In genomic region chr1:6624712-6625578, GRCh38 we compare ENCODE assay signal across 8 cellular contexts. TPM values are rescaled to one million over a fixed set of nuclear protein-coding genes. Genes with fewer than 3 reads are reported as not detected.
DNase-seq lines count a peak whose midpoint lies in the region; ATAC-seq, FAIRE-seq and TF ChIP-seq lines count a peak whose summit lies in the region.

THAP3 (plus strand) TSS chr1:6624868; CDS start chr1:6625219, 351 bp downstream.

- H3K36me3 ChIP-seq in PC-3 (ENCODE audit: low read depth, low read length) (peaks cover 39% of the 10 kb centered on the region), esophagus muscularis mucosa (peaks cover 42 to 72% (median 60%) of the 10 kb centered on the region in 4 donors)

- H3K36me3 Mint-ChIP-seq in Calu3 (ENCODE audit: insufficient read depth, unreplicated experiment) = peaks cover 42% of the 10 kb centered on the region
- H3K36me3 Mint-ChIP-seq in activated T-cell treated with anti-CD3 and anti-CD28 coated beads, Interleukin-2, amount 50 U/mL, for 4 hours (ENCODE audit: insufficient read depth) = peaks cover 22% of the 10 kb centered on the region

- WGBS in esophagus muscularis mucosa = 2% methylated on average over 17 of the region's 73 CpGs

- no peak for TF ChIP-seq EP300 in esophagus muscularis mucosa (IDR thresholded peaks at IDR 0.05)

- peak within 1 kb of the TSS; percentile 59 for H2AFZ ChIP-seq in PC-3 (ENCODE audit: low read length)

- H4K20me1 ChIP-seq in PC-3 (ENCODE audit: low read length) = 0 out of 2 replicates have a peak, but pooled peaks cover 3% of the 10 kb centered on the region

- no peaks in the 10 kb centered on the region for H3K27me3 Mint-ChIP-seq in Calu3 (ENCODE audit: unreplicated experiment)
- no peaks in the 10 kb centered on the region for H3K27me3 Mint-ChIP-seq in activated T-cell treated with anti-CD3 and anti-CD28 coated beads, Interleukin-2, amount 50 U/mL, for 4 hours (ENCODE audit: low read depth)

- H3K27me3 ChIP-seq in PC-3 (ENCODE audit: low read length) (no peaks in the 10 kb centered on the region), esophagus muscularis mucosa (no peaks in the 10 kb centered on the region)

- H3K4me1 ChIP-seq in PC-3 (ENCODE audit: insufficient read depth, low read length) (peaks cover 13% of the 10 kb centered on the region), esophagus muscularis mucosa (peaks cover 17 to 64% (median 49%) of the 10 kb centered on the region in 4 donors)

- peak within 1 kb of the TSS; percentile 63 for H3K27ac Mint-ChIP-seq in Calu3 (ENCODE audit: unreplicated experiment)

- peaks cover 44% of the 10 kb centered on the region for H3K79me2 ChIP-seq in PC-3 (ENCODE audit: low read length)

- DNase-seq in Calu3 (peak; percentile 82), HTR-8/SVneo (ENCODE audit: insufficient read length, low spot score) (peak; percentile 86), PC-3 (peak; percentile 86), esophagus muscularis mucosa (ENCODE audit: extremely low spot score) (peak; percentile 97), myocyte (ENCODE audit: low read depth) (peak; percentile 93)
- DNase-seq in activated T-cell treated with anti-CD3 and anti-CD28 coated beads, Interleukin-2, amount 50 U/mL, for 4 hours = peak; percentile 91
- peak; percentile 75 to 76 for DNase-seq in stimulated activated CD8-positive, alpha-beta memory T cell treated with anti-CD3 and anti-CD28 coated beads, Interleukin-7, amount 100 ng/mL, for 48 hours (ENCODE audit: extremely low read depth in 1 of 2, low read depth in 1 of 2)

- no TSS peak for BruUV-seq in Calu3 (replicated peaks; lab: Mats Ljungman, UMichigan)
- no TSS peak for BruUV-seq in PC-3 (replicated peaks; lab: Mats Ljungman, UMichigan)

- POLR2A ChIA-PET in PC-3 (lab: Charles Lee; ENCODE audit: unreplicated experiment) = interaction anchor here (0.6 to 0.7 kb wide), 3 partner anchors 9 to 25 kb away, joined by 3 to 6 read pairs (median 3); no protein-coding TSS in a partner anchor

- intact Hi-C loops in Calu3 (cut with micrococcal nuclease; ENCODE audit: unreplicated experiment) = no loop called here
- intact Hi-C loops in PC-3 (cut with micrococcal nuclease) = loop anchor here (1.0 to 5.0 kb wide), 3 partner anchors 12 to 138 kb away; partner anchors contain the start of gene PHF13
- intact Hi-C loops in esophagus muscularis mucosa (cut with DNase I) = loop anchor here (5.0 kb wide), 1 partner anchor 48 kb away; the partner anchor contains the start of gene ZBTB48

- peak; percentile 72 for ATAC-seq in GM19468 (IDR thresholded peaks at IDR 0.05; ENCODE audit: extremely low read depth, unreplicated experiment)
- peak; percentile 84 for ATAC-seq in PC-3
- ATAC-seq in activated T-cell treated with anti-CD3 and anti-CD28 coated beads, Interleukin-2, amount 50 U/mL, for 4 hours = peak; percentile 98

- no peaks in the 10 kb centered on the region for H3K9me2 ChIP-seq in PC-3 (replicated peaks; ENCODE audit: low read length)

- H3K4me3 Mint-ChIP-seq in Calu3 (ENCODE audit: low read depth, unreplicated experiment) = peak within 1 kb of the TSS; percentile 77
- H3K4me3 Mint-ChIP-seq in activated T-cell treated with anti-CD3 and anti-CD28 coated beads, Interleukin-2, amount 50 U/mL, for 4 hours = peak within 1 kb of the TSS; percentile 90

- peak within 1 kb of the TSS; percentile 85 for H3K9ac ChIP-seq in PC-3 (ENCODE audit: low read length)

- no peaks in the 10 kb centered on the region for H3K9me3 Mint-ChIP-seq in Calu3 (ENCODE audit: low read depth, unreplicated experiment)
- no peaks in the 10 kb centered on the region for H3K9me3 Mint-ChIP-seq in activated T-cell treated with anti-CD3 and anti-CD28 coated beads, Interleukin-2, amount 50 U/mL, for 4 hours

- H3K4me2 ChIP-seq in PC-3 (ENCODE audit: low read length) = peak within 1 kb of the TSS; percentile 77

- FAIRE-seq in HTR-8/SVneo (lab: Jason Lieb, UNC) = peak; percentile 96

- H3K4me3 ChIP-seq in PC-3 (ENCODE audit: low read length) = peak within 1 kb of the TSS; percentile 89
- H3K4me3 ChIP-seq in esophagus muscularis mucosa = peak within 1 kb of the TSS; percentile 76 to 99 (median 84)

- no peak for TF ChIP-seq CTCF in Calu3 (IDR thresholded peaks at IDR 0.05; ENCODE audit: unreplicated experiment)
- no peak for TF ChIP-seq CTCF in PC-3 (conservative IDR thresholded peaks at IDR 0.05; ENCODE audit: low read depth, low read length)
- no peak for TF ChIP-seq CTCF in esophagus muscularis mucosa (IDR thresholded peaks at IDR 0.05)

- H3K9me3 ChIP-seq in PC-3 (ENCODE audit: low read length) (no peaks in the 10 kb centered on the region), esophagus muscularis mucosa (no peaks in the 10 kb centered on the region)

- TF ChIP-seq POLR2A in esophagus muscularis mucosa (IDR thresholded peaks at IDR 0.05; ENCODE audit: low read depth) = no peak

- H3K27ac ChIP-seq in PC-3 (ENCODE audit: low read length) = peak within 1 kb of the TSS; percentile 8
- peak within 1 kb of the TSS; percentile 84 to 92 (median 91) for H3K27ac ChIP-seq in esophagus muscularis mucosa (replicated peaks in 1 of 4)

- H3K4me1 Mint-ChIP-seq in Calu3 (ENCODE audit: low read depth, unreplicated experiment) = no peaks in the 10 kb centered on the region
- H3K4me1 Mint-ChIP-seq in activated T-cell treated with anti-CD3 and anti-CD28 coated beads, Interleukin-2, amount 50 U/mL, for 4 hours (ENCODE audit: low read depth) = peaks cover 25% of the 10 kb centered on the region

- H3F3A ChIP-seq in PC-3 (ENCODE audit: low read length, unreplicated experiment) = peaks cover 5% of the 10 kb centered on the region

- CTCF ChIA-PET in Calu3 (lab: Charles Lee) (no interaction called here), PC-3 (lab: Charles Lee) (interaction anchor here (0.7 kb wide), 1 partner anchor 21 kb away, joined by 7 read pairs; no protein-coding TSS in a partner anchor)

RNA-seq across cellular contexts. Expression of gene THAP3, which starts in this region (rescaled TPM):
- 11.4 and 11.5 TPM in 2 replicates for total RNA-seq in Calu3 (2022)
- 42.4 and 54.6 TPM in 2 replicates for total RNA-seq in PC-3 (2014; rRNA removed)
- 10 to 100 TPM; 16.7 to 19.5 (median 19.1) TPM for total RNA-seq in activated T-cell treated with anti-CD3 and anti-CD28 coated beads, Interleukin-2, amount 50 U/mL, for 4 hours
- total RNA-seq in esophagus muscularis mucosa = 10 to 100 TPM; 13.8 to 34.6 (median 25.0) TPM
- 31.1 and 33.0 TPM in 2 replicates for total RNA-seq in myocyte
- 19.3 TPM for polyA plus RNA-seq in myocyte (2012)

Comparison
In these comparisons a context has a peak if more than half of its experiments do, and no peak if none do; other contexts are left out.
1. Peak in every context shown above with its lines: DNase-seq, ATAC-seq, H3K4me3 ChIP-seq and H3K27ac ChIP-seq.